Comparison of ENCODE assay signal across 8 cellular contexts in genomic region chr3:194136519-194137313, GRCh38. TPM values are rescaled to one million over a fixed set of nuclear protein-coding genes. Genes with fewer than 3 reads are reported as not detected.
DNase-seq lines count a peak whose midpoint lies in the region; ATAC-seq and TF ChIP-seq lines count a peak whose summit lies in the region.

No MANE protein-coding gene starts in this region.

- peak overlapping the region; percentile 27 for H3K27ac Mint-ChIP-seq in activated T-helper 1 cell treated with anti-CD3 and anti-CD28 coated beads, Interleukin-12 subunit alpha, Interleukin-12 subunit beta, Interleukin-2, Interleukin-4 antibody, amounts not matched to agents 30 ng/mL and 10 ng/mL and 1 ng/mL, durations not matched to agents 14 hours and 24 hours and 36 hours

- intact Hi-C loops in activated T-helper 1 cell treated with anti-CD3 and anti-CD28 coated beads, Interleukin-12 subunit alpha, Interleukin-12 subunit beta, Interleukin-2, Interleukin-4 antibody, amounts not matched to agents 30 ng/mL and 10 ng/mL and 1 ng/mL, durations not matched to agents 14 hours and 24 hours and 36 hours (cut with micrococcal nuclease) = loop anchor here (1.0 to 10.0 kb wide), 11 partner anchors 65 to 1408 kb away; partner anchors contain the start of genes ATP13A3, OPA1 and PPP1R2

- no peaks in the 10 kb centered on the region for H3K27me3 ChIP-seq in foreskin keratinocyte

- peaks cover 63% of the 10 kb centered on the region for H3K27me3 Mint-ChIP-seq in activated T-helper 1 cell treated with anti-CD3 and anti-CD28 coated beads, Interleukin-12 subunit alpha, Interleukin-12 subunit beta, Interleukin-2, Interleukin-4 antibody, amounts not matched to agents 30 ng/mL and 10 ng/mL and 1 ng/mL, durations not matched to agents 14 hours and 24 hours and 36 hours (ENCODE audit: insufficient read depth)

- peak overlapping the region; percentile 85 for H3K4me3 Mint-ChIP-seq in activated T-helper 1 cell treated with anti-CD3 and anti-CD28 coated beads, Interleukin-12 subunit alpha, Interleukin-12 subunit beta, Interleukin-2, Interleukin-4 antibody, amounts not matched to agents 30 ng/mL and 10 ng/mL and 1 ng/mL, durations not matched to agents 14 hours and 24 hours and 36 hours

- H3K27ac ChIP-seq in foreskin keratinocyte = peak overlapping the region; percentile 95

- peaks cover 28% of the 10 kb centered on the region for H3K4me1 ChIP-seq in foreskin keratinocyte

- H3K36me3 Mint-ChIP-seq in activated T-helper 1 cell treated with anti-CD3 and anti-CD28 coated beads, Interleukin-12 subunit alpha, Interleukin-12 subunit beta, Interleukin-2, Interleukin-4 antibody, amounts not matched to agents 30 ng/mL and 10 ng/mL and 1 ng/mL, durations not matched to agents 14 hours and 24 hours and 36 hours (ENCODE audit: low read depth) = no peaks in the 10 kb centered on the region

- DNase-seq in GM04504 (ENCODE audit: low read depth) (peak; percentile 76), NCI-H146 treated with DMSO at 0.1 percent for 48 hours (lab: John Stamatoyannopoulos, UW; ENCODE audit: unreplicated experiment) (peak; percentile 42), foreskin keratinocyte (peak in 1 of 2 donors; percentile 36), occipital lobe (lab: John Stamatoyannopoulos, UW) (peak; percentile 14), midbrain (lab: John Stamatoyannopoulos, UW) (no peak), SKM-1 treated with dmso at 0.1 percent for 144 hours (lab: John Stamatoyannopoulos, UW; ENCODE audit: unreplicated experiment) (no peak)
- DNase-seq in activated T-helper 1 cell treated with anti-CD3 and anti-CD28 coated beads, Interleukin-12 subunit alpha, Interleukin-12 subunit beta, Interleukin-2, Interleukin-4 antibody, amounts not matched to agents 30 ng/mL and 10 ng/mL and 1 ng/mL, durations not matched to agents 14 hours and 24 hours and 36 hours (ENCODE audit: low spot score) = no peak

- no peak for ATAC-seq in foreskin keratinocyte
- ATAC-seq in HG03095 (IDR thresholded peaks at IDR 0.05; ENCODE audit: unreplicated experiment) = no peak

- H3K4me1 Mint-ChIP-seq in activated T-helper 1 cell treated with anti-CD3 and anti-CD28 coated beads, Interleukin-12 subunit alpha, Interleukin-12 subunit beta, Interleukin-2, Interleukin-4 antibody, amounts not matched to agents 30 ng/mL and 10 ng/mL and 1 ng/mL, durations not matched to agents 14 hours and 24 hours and 36 hours (ENCODE audit: low read depth) = peaks cover 71% of the 10 kb centered on the region

- H3K9me3 Mint-ChIP-seq in activated T-helper 1 cell treated with anti-CD3 and anti-CD28 coated beads, Interleukin-12 subunit alpha, Interleukin-12 subunit beta, Interleukin-2, Interleukin-4 antibody, amounts not matched to agents 30 ng/mL and 10 ng/mL and 1 ng/mL, durations not matched to agents 14 hours and 24 hours and 36 hours = no peaks in the 10 kb centered on the region

- TF ChIP-seq CTCF in foreskin keratinocyte (conservative IDR thresholded peaks at IDR 0.05) = no peak

RNA-seq across cellular contexts. Expression of gene HES1, which starts 0.8 kb away (rescaled TPM):
- 2.5 and 2.6 TPM in 2 replicates for total RNA-seq in activated T-helper 1 cell treated with anti-CD3 and anti-CD28 coated beads, Interleukin-12 subunit alpha, Interleukin-12 subunit beta, Interleukin-2, Interleukin-4 antibody, amounts not matched to agents 30 ng/mL and 10 ng/mL and 1 ng/mL, durations not matched to agents 14 hours and 24 hours and 36 hours
- total RNA-seq in foreskin keratinocyte (35.1 and 42.1 TPM in 2 replicates), occipital lobe (13.6 TPM)
- 28.7 and 32.5 TPM in 2 replicates for polyA plus RNA-seq in foreskin keratinocyte

Comparison
In these comparisons a context has a peak if more than half of its experiments do, and no peak if none do; other contexts are left out.
1. DNase-seq: peak in GM04504 (single experiment), NCI-H146 treated with DMSO at 0.1 percent for 48 hours (single experiment) and occipital lobe (single experiment); none in activated T-helper 1 cell treated with anti-CD3 and anti-CD28 coated beads, Interleukin-12 subunit alpha, Interleukin-12 subunit beta, Interleukin-2, Interleukin-4 antibody, amounts not matched to agents 30 ng/mL and 10 ng/mL and 1 ng/mL, durations not matched to agents 14 hours and 24 hours and 36 hours (single experiment), midbrain (single experiment) and SKM-1 treated with dmso at 0.1 percent for 144 hours (single experiment).